ENCODE assay signal across 8 cellular contexts in genomic region chr18:62526098-62527025, GRCh38. TPM values are rescaled to one million over a fixed set of nuclear protein-coding genes. Genes with fewer than 3 reads are reported as not detected.
A peak's percentile ranks its signal among the peaks of the same experiment; 100 is the strongest.
DNase-seq lines count a peak whose midpoint lies in the region; ATAC-seq, FAIRE-seq and TF ChIP-seq lines count a peak whose summit lies in the region.

No MANE protein-coding gene starts in this region.

- H2BK12ac ChIP-seq in neuronal stem cell (ENCODE audit: low read length) = peak overlapping the region; percentile 95

- H3K4me3 ChIP-seq in BE2C (ENCODE audit: low read depth, low read length) (peak overlapping the region; percentile 62), gastroesophageal sphincter (peak overlapping the region; percentile 72 to 98), neuronal stem cell (ENCODE audit: low read length in 2 of 2) (peak overlapping the region; percentile 77 to 95), subcutaneous abdominal adipose tissue (ENCODE audit: low read depth in 1 of 5, low read length in 5 of 5) (peak overlapping the region; percentile 90 to 95 (median 93))

- intact Hi-C loops in activated naive CD4-positive, alpha-beta T cell treated with anti-CD3 and anti-CD28 coated beads for 36 hours (cut with micrococcal nuclease) = loop anchor here (1.0 to 10.0 kb wide), 13 partner anchors 28 to 896 kb away; partner anchors contain the start of genes PHLPP1, PIGN, RELCH and TNFRSF11A

- H3K18ac ChIP-seq in neuronal stem cell (ENCODE audit: low read length) = peak overlapping the region; percentile 98

- H3K27ac ChIP-seq in KOPT-K1 (ENCODE audit: low read depth, low read length, poor library complexity, severe bottlenecking) (peak overlapping the region; percentile 75), gastroesophageal sphincter (peak overlapping the region; percentile 82 to 100 (median 96)), neuronal stem cell (replicated peaks; ENCODE audit: low read length) (no peak overlapping the region), subcutaneous abdominal adipose tissue (ENCODE audit: low read depth, low read length) (peak overlapping the region; percentile 92)

- peak overlapping the region; percentile 97 for H3K23ac ChIP-seq in neuronal stem cell (ENCODE audit: low read depth, low read length, poor library complexity)

- peak overlapping the region; percentile 100 for H2AFZ ChIP-seq in neuronal stem cell (ENCODE audit: low read length)

- H3K27ac Mint-ChIP-seq in activated naive CD4-positive, alpha-beta T cell treated with anti-CD3 and anti-CD28 coated beads for 36 hours = peak overlapping the region; percentile 98

- no peak for TF ChIP-seq CTCF in BE2C (IDR thresholded peaks at IDR 0.05; ENCODE audit: low read depth, low read length)
- TF ChIP-seq CTCF in gastroesophageal sphincter (IDR thresholded peaks at IDR 0.05) = peak in 1 of 4 experiments; percentile 8

- H3K36me3 Mint-ChIP-seq in activated naive CD4-positive, alpha-beta T cell treated with anti-CD3 and anti-CD28 coated beads for 36 hours (ENCODE audit: low read depth) = peaks cover 11% of the 10 kb centered on the region

- no peak overlapping the region for H2BK120ac ChIP-seq in neuronal stem cell (ENCODE audit: low read depth, low read length)

- H4K8ac ChIP-seq in neuronal stem cell (ENCODE audit: low read depth, low read length) = no peak overlapping the region

- TF ChIP-seq EP300 in gastroesophageal sphincter (IDR thresholded peaks at IDR 0.05) = no peak

- H3K4me3 Mint-ChIP-seq in activated naive CD4-positive, alpha-beta T cell treated with anti-CD3 and anti-CD28 coated beads for 36 hours = peak overlapping the region; percentile 92

- FAIRE-seq in GM19239 (lab: Jason Lieb, UNC) = peak; percentile 79

- peak overlapping the region; percentile 44 for H2BK5ac ChIP-seq in neuronal stem cell (ENCODE audit: low read length)

- H3K14ac ChIP-seq in neuronal stem cell (ENCODE audit: low read length) = no peak overlapping the region

- peaks cover 36% of the 10 kb centered on the region for H3K4me1 Mint-ChIP-seq in activated naive CD4-positive, alpha-beta T cell treated with anti-CD3 and anti-CD28 coated beads for 36 hours (ENCODE audit: low read depth)

- peaks cover 24% of the 10 kb centered on the region for H3K27me3 ChIP-seq in BE2C
- H3K27me3 ChIP-seq in gastroesophageal sphincter = no peaks in the 10 kb centered on the region
- H3K27me3 ChIP-seq in neuronal stem cell (ENCODE audit: control insufficient read depth in 3 of 3, insufficient read depth in 3 of 3, low read depth in 1 of 3, low read length in 3 of 3) = peaks cover 4 to 23% (median 8%) of the 10 kb centered on the region in 3 experiments
- no peaks in the 10 kb centered on the region for H3K27me3 ChIP-seq in subcutaneous abdominal adipose tissue (ENCODE audit: control insufficient read depth in 5 of 5, insufficient read depth in 4 of 5, low read length in 5 of 5)

- CTCF ChIA-PET in activated naive CD4-positive, alpha-beta T cell treated with anti-CD3 and anti-CD28 coated beads for 36 hours (lab: Charles Lee) = interaction anchor here (0.6 to 2.2 kb wide), 5 partner anchors 10 to 681 kb away, joined by 3 to 8 read pairs (median 5); no protein-coding TSS in a partner anchor

- H2AK5ac ChIP-seq in neuronal stem cell (ENCODE audit: low read depth, low read length) = no peak overlapping the region

- H3K36me3 ChIP-seq in BE2C = no peaks in the 10 kb centered on the region
- H3K36me3 ChIP-seq in KOPT-K1 (ENCODE audit: insufficient read depth, low read length) = no peaks in the 10 kb centered on the region
- H3K36me3 ChIP-seq in gastroesophageal sphincter = no peaks in the 10 kb centered on the region
- no peaks in the 10 kb centered on the region for H3K36me3 ChIP-seq in neuronal stem cell (replicated peaks in 1 of 2; ENCODE audit: control insufficient read depth in 2 of 2, insufficient read depth in 2 of 2, low read length in 2 of 2)
- H3K36me3 ChIP-seq in subcutaneous abdominal adipose tissue (ENCODE audit: control insufficient read depth in 5 of 5, insufficient read depth in 5 of 5, low read length in 5 of 5) = no peaks in the 10 kb centered on the region

- WGBS in gastroesophageal sphincter (ENCODE audit: low coverage in 1 of 2), 2 donors = 0 to 1% methylated on average over 12 to 16 of the region's 74 CpGs
- no CpG with 5 or more reads among the region's 74 CpGs for WGBS in neuronal stem cell (ENCODE audit: extremely low coverage in 2 of 2, insufficient read length in 2 of 2, insufficient replicate concordance in 1 of 2), 2 donors

- peak; percentile 80 to 87 for TF ChIP-seq POLR2A in gastroesophageal sphincter (IDR thresholded peaks at IDR 0.05)

- H3K4me1 ChIP-seq in BE2C (no peaks in the 10 kb centered on the region), gastroesophageal sphincter (peaks cover 0 to 64% (median 18%) of the 10 kb centered on the region in 3 donors), neuronal stem cell (ENCODE audit: control insufficient read depth in 2 of 2, insufficient read depth in 1 of 2, low read depth in 1 of 2, low read length in 2 of 2) (peaks cover 11 to 15% of the 10 kb centered on the region in 2 donors), subcutaneous abdominal adipose tissue (ENCODE audit: control insufficient read depth in 5 of 5, insufficient read depth in 5 of 5, low read length in 5 of 5) (peaks cover 2 to 56% (median 39%) of the 10 kb centered on the region in 5 donors)

- DNase-seq in BE2C (peak; percentile 63), GM19239 (ENCODE audit: insufficient read length, low spot score) (peak; percentile 57), SHP77 (lab: John Stamatoyannopoulos, UW) (peak; percentile 95), neuronal stem cell (ENCODE audit: low spot score) (peak; percentile 79)
- peak; percentile 78 for DNase-seq in activated naive CD4-positive, alpha-beta T cell treated with anti-CD3 and anti-CD28 coated beads for 36 hours

- H3K27me3 Mint-ChIP-seq in activated naive CD4-positive, alpha-beta T cell treated with anti-CD3 and anti-CD28 coated beads for 36 hours (ENCODE audit: low read depth) = no peaks in the 10 kb centered on the region

- H2BK15ac ChIP-seq in neuronal stem cell (ENCODE audit: low read length) = peak overlapping the region; percentile 10

- no peak overlapping the region for H3K4ac ChIP-seq in neuronal stem cell (ENCODE audit: low read length)

- no peaks in the 10 kb centered on the region for H3K9me3 ChIP-seq in BE2C
- H3K9me3 ChIP-seq in KOPT-K1 (ENCODE audit: insufficient read depth, low read length, poor library complexity, severe bottlenecking) = no peaks in the 10 kb centered on the region
- H3K9me3 ChIP-seq in gastroesophageal sphincter = no peaks in the 10 kb centered on the region
- H3K9me3 ChIP-seq in neuronal stem cell (replicated peaks in 1 of 2; ENCODE audit: control insufficient read depth in 2 of 2, insufficient read depth in 1 of 2, low read depth in 1 of 2, low read length in 2 of 2) = no peaks in the 10 kb centered on the region
- H3K9me3 ChIP-seq in subcutaneous abdominal adipose tissue (ENCODE audit: control insufficient read depth in 5 of 5, low read length in 5 of 5) = no peaks in the 10 kb centered on the region

- H3K9me3 Mint-ChIP-seq in activated naive CD4-positive, alpha-beta T cell treated with anti-CD3 and anti-CD28 coated beads for 36 hours = no peaks in the 10 kb centered on the region

- no peak overlapping the region for H4K91ac ChIP-seq in neuronal stem cell (ENCODE audit: low read depth, low read length, poor library complexity)

- peak overlapping the region; percentile 67 for H3K4me2 ChIP-seq in neuronal stem cell (ENCODE audit: insufficient read depth, low read length, poor library complexity, severe bottlenecking)

- H3K79me1 ChIP-seq in neuronal stem cell (ENCODE audit: low read depth, low read length) = peaks cover 5% of the 10 kb centered on the region

- peak overlapping the region; percentile 89 for H3K9ac ChIP-seq in neuronal stem cell (ENCODE audit: low read depth, low read length, poor library complexity)
- H3K9ac ChIP-seq in subcutaneous abdominal adipose tissue (ENCODE audit: low read length in 5 of 5) = peak overlapping the region; percentile 65 to 94 (median 85)

- peak; percentile 44 for ATAC-seq in gastroesophageal sphincter

RNA-seq across cellular contexts. Expression of gene ZCCHC2, which starts 3.5 kb away (rescaled TPM):
- polyA plus RNA-seq in BE2C (2012; ENCODE audit: insufficient read depth, insufficient read length, low read depth) = 3.7 TPM
- total RNA-seq in activated naive CD4-positive, alpha-beta T cell treated with anti-CD3 and anti-CD28 coated beads for 36 hours = 10 to 100 TPM; 22.1 to 23.3 TPM
- 10 to 100 TPM; 16.8 to 30.8 (median 22.7) TPM for total RNA-seq in gastroesophageal sphincter
- 7.7 TPM for polyA plus RNA-seq in neuronal stem cell (2013, experiment 1 of 2)
- polyA plus RNA-seq in neuronal stem cell (2013, experiment 2 of 2) = 7.2 TPM
